Comparison of ENCODE assay signal across 17 cellular contexts in genomic region chr17:81961554-81962498, GRCh38. TPM values are rescaled to one million over a fixed set of nuclear protein-coding genes. Genes with fewer than 3 reads are reported as not detected.
DNase-seq lines count a peak whose midpoint lies in the region; ATAC-seq and TF ChIP-seq lines count a peak whose summit lies in the region.
"Had no signal": no experiment of that assay in that cellular context is flagged by ENCODE, and none has a peak within 500 bp of the region (broad histone marks: within the 10 kb centered on the region; RNA-seq: fewer than 3 reads in every experiment).

No MANE protein-coding gene starts in this region.

- no peak overlapping the region for H3K27ac ChIP-seq in BLaER1
- H3K27ac ChIP-seq: C4-2B, PC-9 had no signal

- peaks cover 23% of the 10 kb centered on the region for H3K4me1 Mint-ChIP-seq in brain
- peaks cover 0 to 23% (median 14%) of the 10 kb centered on the region in 4 donors for H3K4me1 Mint-ChIP-seq in naive thymus-derived CD8-positive, alpha-beta T cell

- peaks cover 67% of the 10 kb centered on the region for H3K27me3 Mint-ChIP-seq in brain
- H3K27me3 Mint-ChIP-seq in naive thymus-derived CD8-positive, alpha-beta T cell: peaks cover 0 to 19% (median 9%) of the 10 kb centered on the region in 5 donors

- H3K9me3 Mint-ChIP-seq in brain: peaks cover 0 to 10% (median 3%) of the 10 kb centered on the region in 5 experiments
- H3K9me3 Mint-ChIP-seq in naive thymus-derived CD8-positive, alpha-beta T cell: no peaks in the 10 kb centered on the region
- H3K9me3 Mint-ChIP-seq: activated T-helper 1 cell treated with anti-CD3 and anti-CD28 coated beads, Interleukin-12 subunit alpha, Interleukin-12 subunit beta, Interleukin-2, Interleukin-4 antibody, amounts not matched to agents 30 ng/mL and 10 ng/mL and 1 ng/mL, durations not matched to agents 14 hours and 24 hours and 36 hours; stimulated activated naive B cell treated with anti-CD40 and anti-IgM and Interleukin-4, amounts not matched to agents 10 μg/mL and 1 μg/mL and 100 μg/mL, for 72 hours had no signal

- no peak for DNase-seq in naive thymus-derived CD8-positive, alpha-beta T cell
- no peak for DNase-seq in cortex of kidney (lab: John Stamatoyannopoulos, UW)
- no peak for DNase-seq in kidney glomerular epithelial cell (lab: John Stamatoyannopoulos, UW)
- no peak for DNase-seq in T-helper 9 cell
- DNase-seq: effector memory CD4-positive, alpha-beta T cell; GF-D8; kidney; PC-9; stimulated activated naive B cell treated with anti-CD40 and anti-IgM and Interleukin-4, amounts not matched to agents 10 μg/mL and 1 μg/mL and 100 μg/mL, for 72 hours had no signal

- H3K9ac ChIP-seq in BLaER1: no peak overlapping the region
- H3K9ac ChIP-seq in ES-I3 (ENCODE audit: low read depth, low read length): peak overlapping the region; percentile 40; the same call in 1 of the 2 replicates

- H3K4me3 Mint-ChIP-seq in brain: peak overlapping the region; percentile 64 to 70 (median 67)
- H3K4me3 Mint-ChIP-seq in naive thymus-derived CD8-positive, alpha-beta T cell: peak overlapping the region in 9 of 10 donors; percentile 26 to 71 (median 53)
- H3K4me3 Mint-ChIP-seq: activated T-helper 1 cell treated with anti-CD3 and anti-CD28 coated beads, Interleukin-12 subunit alpha, Interleukin-12 subunit beta, Interleukin-2, Interleukin-4 antibody, amounts not matched to agents 30 ng/mL and 10 ng/mL and 1 ng/mL, durations not matched to agents 14 hours and 24 hours and 36 hours had no signal

- ATAC-seq in naive thymus-derived CD8-positive, alpha-beta T cell: no peak
- no peak for ATAC-seq in GM21360 (IDR thresholded peaks at IDR 0.05; ENCODE audit: unreplicated experiment)
- ATAC-seq: stimulated activated naive B cell treated with anti-CD40 and anti-IgM and Interleukin-4, amounts not matched to agents 10 μg/mL and 1 μg/mL and 100 μg/mL, for 72 hours had no signal

- H3K27me3 ChIP-seq in BLaER1: peaks cover 100% of the 10 kb centered on the region

- POLR2A ChIA-PET in naive thymus-derived CD8-positive, alpha-beta T cell (lab: Charles Lee): interaction anchor here (1.1 to 3.0 kb wide), 4 partner anchors 14 to 60 kb away, joined by 3 to 61 read pairs (median 4); partner anchors contain the start of genes CENPX and LRRC45

- H3K4me1 ChIP-seq in BLaER1 (peaks cover 39% of the 10 kb centered on the region), ES-I3 (ENCODE audit: insufficient read depth, low read length) (peaks cover 3% of the 10 kb centered on the region; the same call in 1 of the 2 replicates)

- H3K4me3 ChIP-seq in BLaER1: peak overlapping the region; percentile 65
- H3K4me3 ChIP-seq: PC-9 had no signal

- TF ChIP-seq CTCF in brain (conservative IDR thresholded peaks at IDR 0.05): no peak

- H3K27ac Mint-ChIP-seq in brain: peak overlapping the region in 1 of 5 experiments; percentile 57
- peak overlapping the region in 1 of 10 donors; percentile 40 for H3K27ac Mint-ChIP-seq in naive thymus-derived CD8-positive, alpha-beta T cell
- H3K27ac Mint-ChIP-seq: activated T-helper 1 cell treated with anti-CD3 and anti-CD28 coated beads, Interleukin-12 subunit alpha, Interleukin-12 subunit beta, Interleukin-2, Interleukin-4 antibody, amounts not matched to agents 30 ng/mL and 10 ng/mL and 1 ng/mL, durations not matched to agents 14 hours and 24 hours and 36 hours; stimulated activated naive B cell treated with anti-CD40 and anti-IgM and Interleukin-4, amounts not matched to agents 10 μg/mL and 1 μg/mL and 100 μg/mL, for 72 hours had no signal

- no peaks in the 10 kb centered on the region for H3K36me3 ChIP-seq in BLaER1
- no peaks in the 10 kb centered on the region for H3K36me3 ChIP-seq in ES-I3 (ENCODE audit: insufficient read depth, low read length)

- peaks cover 29% of the 10 kb centered on the region for H4K20me1 ChIP-seq in BLaER1

- H3K36me3 Mint-ChIP-seq in brain: no peaks in the 10 kb centered on the region
- no peaks in the 10 kb centered on the region for H3K36me3 Mint-ChIP-seq in naive thymus-derived CD8-positive, alpha-beta T cell
- H3K36me3 Mint-ChIP-seq: stimulated activated naive B cell treated with anti-CD40 and anti-IgM and Interleukin-4, amounts not matched to agents 10 μg/mL and 1 μg/mL and 100 μg/mL, for 72 hours had no signal

- peak overlapping the region; percentile 97 for H3K4me2 ChIP-seq in BLaER1
- H3K4me2 ChIP-seq: PC-9 had no signal

- H3K9me3 ChIP-seq in BLaER1 (no peaks in the 10 kb centered on the region), ES-I3 (ENCODE audit: control insufficient read depth, insufficient read depth, low read length) (no peaks in the 10 kb centered on the region)

RNA-seq across cellular contexts. Expression of gene NOTUM, which starts 0.8 kb away (rescaled TPM):
- 1.0 TPM for polyA plus RNA-seq in brain (ENCODE audit: insufficient read depth, low read depth, low replicate concordance)
- total RNA-seq in naive thymus-derived CD8-positive, alpha-beta T cell: not detected
- polyA plus RNA-seq in naive thymus-derived CD8-positive, alpha-beta T cell: not detected
- total RNA-seq: HT1080, kidney, PC-9 had no signal

RNA-seq across cellular contexts. Expression of gene MYADML2, which starts 14.8 kb away (rescaled TPM):
- polyA plus RNA-seq in brain (ENCODE audit: insufficient read depth, low read depth, low replicate concordance): 1.1 TPM
- total RNA-seq in naive thymus-derived CD8-positive, alpha-beta T cell: not detected
- not detected for polyA plus RNA-seq in naive thymus-derived CD8-positive, alpha-beta T cell
- total RNA-seq: fibroblast of villous mesenchyme, HT1080, kidney, PC-9 had no signal

RNA-seq across cellular contexts. Expression of gene ASPSCR1, which starts 15.6 kb away (rescaled TPM):
- polyA plus RNA-seq in brain (ENCODE audit: insufficient read depth, low read depth, low replicate concordance): 43.0 TPM
- total RNA-seq in naive thymus-derived CD8-positive, alpha-beta T cell: 10 to 100 TPM; 43.0 to 47.7 TPM
- polyA plus RNA-seq in naive thymus-derived CD8-positive, alpha-beta T cell: 10 to 100 TPM; 28.1 to 33.4 (median 29.1) TPM

RNA-seq across cellular contexts. Expression of gene PYCR1, which starts 24.7 kb away (rescaled TPM):
- 63.9 TPM for polyA plus RNA-seq in brain (ENCODE audit: insufficient read depth, low read depth, low replicate concordance)
- 1 to 10 TPM; 5.7 to 9.1 TPM for total RNA-seq in naive thymus-derived CD8-positive, alpha-beta T cell
- 1 to 10 TPM; 2.9 to 4.8 (median 3.0) TPM for polyA plus RNA-seq in naive thymus-derived CD8-positive, alpha-beta T cell

RNA-seq across cellular contexts. Expression of gene MAFG, which starts 34.3 kb away (rescaled TPM):
- 19.6 TPM for polyA plus RNA-seq in brain (ENCODE audit: insufficient read depth, low read depth, low replicate concordance)
- total RNA-seq in naive thymus-derived CD8-positive, alpha-beta T cell: 10 to 100 TPM; 17.1 to 18.0 TPM
- polyA plus RNA-seq in naive thymus-derived CD8-positive, alpha-beta T cell: 1 to 10 TPM; 1.2 to 2.5 (median 2.2) TPM
